In the genomic region with DNA sequence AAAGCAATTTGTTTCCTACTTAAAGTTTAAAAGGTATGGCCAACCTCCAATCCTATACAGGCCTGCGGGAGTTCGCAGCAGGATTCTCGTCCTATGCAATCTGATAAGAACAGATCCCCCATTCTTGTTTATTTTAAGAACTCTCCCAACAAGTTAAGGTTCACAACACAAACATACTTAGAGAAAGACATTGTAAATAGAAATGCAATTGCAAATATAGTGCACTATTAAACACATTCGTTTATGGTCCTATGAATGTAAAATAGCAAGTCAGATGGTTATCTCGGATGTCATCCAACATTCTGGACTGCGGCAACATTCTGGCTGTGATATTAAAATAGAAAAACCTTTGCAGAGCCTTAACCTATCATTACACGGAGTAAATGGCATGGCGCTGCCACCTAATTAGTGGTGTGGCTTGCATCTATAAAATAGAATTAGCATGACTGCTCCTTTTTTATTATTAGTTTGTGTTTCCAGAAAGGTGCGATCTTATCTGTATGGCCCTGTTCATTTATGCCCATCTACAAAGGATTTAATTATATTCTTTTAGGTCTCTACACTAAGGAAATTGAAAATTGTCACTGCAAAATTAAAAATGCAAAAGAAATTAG, we compare ENCODE assay signal across 15 cellular contexts. TPM values are rescaled to one million over a fixed set of nuclear protein-coding genes. Genes with fewer than 3 reads are reported as not detected.
DNase-seq lines count a peak whose midpoint lies in the region; TF ChIP-seq lines count a peak whose summit lies in the region.
"Had no signal": no experiment of that assay in that cellular context is flagged by ENCODE, and none has a peak within 500 bp of the region (broad histone marks: within the 10 kb centered on the region; RNA-seq: fewer than 3 reads in every experiment).

No MANE protein-coding gene starts in this region.

- peaks cover 0 to 3% (median 0%) of the 10 kb centered on the region in 3 donors for H3K27me3 Mint-ChIP-seq in CD14-positive monocyte (ENCODE audit: low read depth in 3 of 3)

- TF ChIP-seq CTCF in HEK293 (tag by site-specific recombination; IDR thresholded peaks at IDR 0.05) = no peak
- no peak for TF ChIP-seq CTCF in smooth muscle cell (IDR thresholded peaks at IDR 0.05; ENCODE audit: borderline replicate concordance, insufficient read depth, poor library complexity, severe bottlenecking)
- no peak for TF ChIP-seq CTCF in CD14-positive monocyte (IDR thresholded peaks at IDR 0.05)

- H4K91ac ChIP-seq in mesenchymal stem cell (ENCODE audit: low read length) = no peak overlapping the region

- intact Hi-C loops in CD14-positive monocyte (cut with micrococcal nuclease) = no loop called here

- H3K36me3 Mint-ChIP-seq in CD14-positive monocyte = no peaks in the 10 kb centered on the region

- H3F3A ChIP-seq in smooth muscle cell (ENCODE audit: low read depth) = no peaks in the 10 kb centered on the region

- no peak overlapping the region for H3K4me3 ChIP-seq in HEK293 (ENCODE audit: low read depth, low read length)
- H3K4me3 ChIP-seq in mesenchymal stem cell (ENCODE audit: insufficient read depth in 1 of 2, low read depth in 1 of 2, low read length in 2 of 2) = no peak overlapping the region
- H3K4me3 ChIP-seq in smooth muscle cell = no peak overlapping the region
- H3K4me3 ChIP-seq: A549, BLaER1 had no signal

- H3K27ac ChIP-seq in HEK293 (ENCODE audit: extremely low read depth, low read depth, low read length) = no peak overlapping the region
- H3K27ac ChIP-seq in mesenchymal stem cell (ENCODE audit: low read length, poor library complexity, severe bottlenecking) = no peak overlapping the region
- H3K27ac ChIP-seq in smooth muscle cell (ENCODE audit: low read depth) = no peak overlapping the region
- H3K27ac ChIP-seq: A549, BLaER1 had no signal

- H3K9ac ChIP-seq in mesenchymal stem cell (ENCODE audit: low read length) (peak overlapping the region; percentile 67), smooth muscle cell (ENCODE audit: low read depth) (no peak overlapping the region)
- H3K9ac ChIP-seq: BLaER1 had no signal

- no peak overlapping the region for H2AK5ac ChIP-seq in mesenchymal stem cell (ENCODE audit: low read length, severe bottlenecking)

- no peak overlapping the region for H3K4me2 ChIP-seq in mesenchymal stem cell (ENCODE audit: low read length, poor library complexity, severe bottlenecking)
- no peak overlapping the region for H3K4me2 ChIP-seq in smooth muscle cell
- H3K4me2 ChIP-seq: A549, BLaER1 had no signal

- no peak overlapping the region for H2BK12ac ChIP-seq in mesenchymal stem cell (ENCODE audit: low read length in 2 of 2)

- no peak overlapping the region for H2AFZ ChIP-seq in mesenchymal stem cell (ENCODE audit: low read depth, low read length)
- H2AFZ ChIP-seq in smooth muscle cell (ENCODE audit: low read depth) = no peak overlapping the region

- no peak overlapping the region for H3K18ac ChIP-seq in mesenchymal stem cell (ENCODE audit: low read depth in 1 of 2, low read length in 2 of 2)

- H3K27ac Mint-ChIP-seq in CD14-positive monocyte = no peak overlapping the region
- H3K27ac Mint-ChIP-seq: CD4-positive, alpha-beta T cell had no signal

- CTCF ChIA-PET in HEK293 (lab: Yijun Ruan, JAX) = interaction anchor here (0.6 kb wide), 1 partner anchor 9 kb away, joined by 4 read pairs; no protein-coding TSS in a partner anchor

- H3K79me1 ChIP-seq in mesenchymal stem cell (replicated peaks; ENCODE audit: low read length, poor library complexity, severe bottlenecking) = no peaks in the 10 kb centered on the region

- no peak overlapping the region for H4K8ac ChIP-seq in mesenchymal stem cell (ENCODE audit: low read length)

- H3K36me3 ChIP-seq in HEK293 (ENCODE audit: control insufficient read depth in 2 of 2, insufficient read depth in 1 of 2, low read length in 2 of 2) (peaks cover 7 to 17% of the 10 kb centered on the region in 2 experiments; a peak in 2 of 3 replicates), mesenchymal stem cell (ENCODE audit: control insufficient read depth in 1 of 2, insufficient read depth in 2 of 2, low read depth in 1 of 2, low read length in 2 of 2) (peaks cover 6 to 13% of the 10 kb centered on the region in 2 experiments), smooth muscle cell (ENCODE audit: low read depth) (no peaks in the 10 kb centered on the region)
- H3K36me3 ChIP-seq: BLaER1 had no signal

- H3K4ac ChIP-seq in mesenchymal stem cell (ENCODE audit: low read depth in 1 of 2, low read length in 2 of 2) = no peak overlapping the region

- H4K20me1 ChIP-seq in smooth muscle cell (ENCODE audit: low read depth) = no peaks in the 10 kb centered on the region
- H4K20me1 ChIP-seq: BLaER1 had no signal

- H2BK120ac ChIP-seq in mesenchymal stem cell (ENCODE audit: low read depth, low read length) = no peak overlapping the region

- H3K23ac ChIP-seq in mesenchymal stem cell (ENCODE audit: low read length in 2 of 2) = no peak overlapping the region

- H2BK15ac ChIP-seq in mesenchymal stem cell (ENCODE audit: low read depth, poor library complexity, severe bottlenecking) = no peak overlapping the region

- peak; percentile 32 for DNase-seq in COR-L47 (lab: John Stamatoyannopoulos, UW)
- peak; percentile 48 for DNase-seq in NCI-H2081 treated with DMSO at 0.1 percent for 48 hours (lab: John Stamatoyannopoulos, UW)
- no peak for DNase-seq in mesenchymal stem cell
- DNase-seq in smooth muscle cell (lab: John Stamatoyannopoulos, UW; ENCODE audit: unreplicated experiment) = no peak
- DNase-seq in CD14-positive monocyte (ENCODE audit: low spot score) = no peak
- DNase-seq in C1 segment of cervical spinal cord (lab: John Stamatoyannopoulos, UW) = no peak
- DNase-seq: CD4-positive, alpha-beta T cell; DMS153; DMS79 treated with DMSO at 0.1 percent for 48 hours; EL; GDM1; HCEC 1CT had no signal

- H3K4me3 Mint-ChIP-seq in CD14-positive monocyte = no peak overlapping the region
- H3K4me3 Mint-ChIP-seq: CD4-positive, alpha-beta T cell had no signal

- H3K79me2 ChIP-seq in smooth muscle cell (ENCODE audit: low read depth) = no peaks in the 10 kb centered on the region

- no peaks in the 10 kb centered on the region for H3K4me1 Mint-ChIP-seq in CD14-positive monocyte

- POLR2A ChIA-PET in HEK293 (lab: Yijun Ruan, JAX) = no interaction called here

- H3K27me3 ChIP-seq in mesenchymal stem cell (ENCODE audit: control insufficient read depth in 1 of 2, insufficient read depth in 1 of 2, low read length in 2 of 2) (no peaks in the 10 kb centered on the region), smooth muscle cell (ENCODE audit: low read depth) (no peaks in the 10 kb centered on the region)
- H3K27me3 ChIP-seq: BLaER1 had no signal

- no peaks in the 10 kb centered on the region for H3K4me1 ChIP-seq in HEK293 (ENCODE audit: control insufficient read depth, insufficient read depth, low read length)
- no peaks in the 10 kb centered on the region for H3K4me1 ChIP-seq in mesenchymal stem cell (ENCODE audit: control insufficient read depth, insufficient read depth, low read depth, low read length)
- peaks cover 13% of the 10 kb centered on the region for H3K4me1 ChIP-seq in smooth muscle cell (ENCODE audit: low read depth)
- H3K4me1 ChIP-seq: A549, BLaER1 had no signal

- no peak overlapping the region for H3K14ac ChIP-seq in mesenchymal stem cell (ENCODE audit: low read length in 2 of 2)

- H3K9me3 ChIP-seq in HEK293 (ENCODE audit: control insufficient read depth, insufficient read depth, low read depth, low read length) = no peaks in the 10 kb centered on the region
- H3K9me3 ChIP-seq in mesenchymal stem cell (ENCODE audit: control insufficient read depth, low read length) = no peaks in the 10 kb centered on the region
- no peaks in the 10 kb centered on the region for H3K9me3 ChIP-seq in smooth muscle cell (replicated peaks; ENCODE audit: low read depth)
- H3K9me3 ChIP-seq: A549, BLaER1 had no signal

- WGBS in mesenchymal stem cell = 80% methylated on average over 6 of the region's 9 CpGs
- WGBS in smooth muscle cell (ENCODE audit: low lambda C conversion rate) = 82% methylated on average over 9 of the region's 9 CpGs

- no peak overlapping the region for H2BK5ac ChIP-seq in mesenchymal stem cell (ENCODE audit: low read depth, low read length, poor library complexity, severe bottlenecking)

- no peaks in the 10 kb centered on the region for H3K9me3 Mint-ChIP-seq in CD14-positive monocyte
- H3K9me3 Mint-ChIP-seq: CD4-positive, alpha-beta T cell had no signal

TF ChIP-seq in HEK293, 187 proteins besides CTCF, POLR2A, EP300 and RAD21:
- TF ChIP-seq ZNF664 (tag by site-specific recombination; IDR thresholded peaks at IDR 0.05) (no peak), ZNF426 (tag by site-specific recombination; IDR thresholded peaks at IDR 0.05) (no peak), SP7 (tag by site-specific recombination; IDR thresholded peaks at IDR 0.05) (peak; percentile 94), MZF1 (tag by site-specific recombination; IDR thresholded peaks at IDR 0.05; ENCODE audit: borderline replicate concordance) (peak; percentile 67; the same call in 1 of the 2 replicates)

RNA-seq across cellular contexts. Expression of a gene that starts 37.0 kb away (rescaled TPM):
- polyA plus RNA-seq in mesenchymal stem cell (2013, experiment 1 of 2) = 2.9 TPM
- polyA plus RNA-seq in mesenchymal stem cell (2013, experiment 2 of 2) = 3.3 TPM
- 3.4 and 5.8 TPM in 2 replicates for total RNA-seq in smooth muscle cell
- polyA plus RNA-seq in smooth muscle cell (1.7 and 4.4 TPM in 2 replicates), CD14-positive monocyte (not detected)
- total RNA-seq: CD4-positive, alpha-beta T cell had no signal

Comparison
In these comparisons a context has a peak if more than half of its experiments do, and no peak if none do; other contexts are left out.
1. DNase-seq: peak in COR-L47 (single experiment) and NCI-H2081 treated with DMSO at 0.1 percent for 48 hours (single experiment); none in mesenchymal stem cell (single experiment), smooth muscle cell (single experiment), CD14-positive monocyte (single experiment) and C1 segment of cervical spinal cord (0 of 14).